12 cellular contexts compared by ENCODE assay signal in genomic region chr19:8459095-8459494, GRCh38. TPM values are rescaled to one million over a fixed set of nuclear protein-coding genes. Genes with fewer than 3 reads are reported as not detected.
DNase-seq lines count a peak whose midpoint lies in the region; ATAC-seq and TF ChIP-seq lines count a peak whose summit lies in the region.
"Had no signal": no experiment of that assay in that cellular context is flagged by ENCODE, and none has a peak within 500 bp of the region (broad histone marks: within the 10 kb centered on the region; RNA-seq: fewer than 3 reads in every experiment).

No MANE protein-coding gene starts in this region.

- no peak overlapping the region for H3K4ac ChIP-seq in mesenchymal stem cell (ENCODE audit: low read depth in 1 of 2, low read length in 2 of 2)
- no peak overlapping the region for H3K4ac ChIP-seq in trophoblast cell (ENCODE audit: low read depth, low read length)
- no peak overlapping the region for H3K4ac ChIP-seq in neuronal stem cell (ENCODE audit: low read length)

- H3K23ac ChIP-seq in mesenchymal stem cell (ENCODE audit: low read length in 2 of 2) (no peak overlapping the region), trophoblast cell (ENCODE audit: low read length) (no peak overlapping the region), neuronal stem cell (ENCODE audit: low read depth, low read length, poor library complexity) (no peak overlapping the region)

- no peaks in the 10 kb centered on the region for H3K9me3 ChIP-seq in RWPE2 (ENCODE audit: severe bottlenecking)
- H3K9me3 ChIP-seq in mesenchymal stem cell (ENCODE audit: control insufficient read depth, low read length): no peaks in the 10 kb centered on the region
- no peaks in the 10 kb centered on the region for H3K9me3 ChIP-seq in tibial artery
- H3K9me3 ChIP-seq in trophoblast cell (ENCODE audit: insufficient read depth, low read depth, low read length): no peaks in the 10 kb centered on the region
- no peaks in the 10 kb centered on the region for H3K9me3 ChIP-seq in neuronal stem cell (replicated peaks in 1 of 2; ENCODE audit: control insufficient read depth in 2 of 2, insufficient read depth in 1 of 2, low read depth in 1 of 2, low read length in 2 of 2)

- no peak overlapping the region for H4K8ac ChIP-seq in mesenchymal stem cell (ENCODE audit: low read length)
- H4K8ac ChIP-seq in trophoblast cell (ENCODE audit: low read depth, low read length): no peak overlapping the region
- H4K8ac ChIP-seq in neuronal stem cell (ENCODE audit: low read depth, low read length): no peak overlapping the region

- no peak overlapping the region for H2BK12ac ChIP-seq in mesenchymal stem cell (ENCODE audit: low read length in 2 of 2)
- H2BK12ac ChIP-seq in trophoblast cell (ENCODE audit: low read length): no peak overlapping the region
- no peak overlapping the region for H2BK12ac ChIP-seq in neuronal stem cell (ENCODE audit: low read length)

- H3K4me1 ChIP-seq in RWPE2 (ENCODE audit: insufficient read depth, poor library complexity, severe bottlenecking): peaks cover 30% of the 10 kb centered on the region
- H3K4me1 ChIP-seq in mesenchymal stem cell (ENCODE audit: control insufficient read depth, insufficient read depth, low read depth, low read length): peaks cover 15% of the 10 kb centered on the region
- H3K4me1 ChIP-seq in tibial artery: peaks cover 0 to 81% (median 60%) of the 10 kb centered on the region in 4 donors
- peaks cover 8 to 11% of the 10 kb centered on the region in 2 experiments for H3K4me1 ChIP-seq in trophoblast cell (ENCODE audit: control insufficient read depth in 1 of 2, insufficient read depth in 2 of 2, low read length in 2 of 2)
- peaks cover 0 to 4% of the 10 kb centered on the region in 2 donors for H3K4me1 ChIP-seq in neuronal stem cell (ENCODE audit: control insufficient read depth in 2 of 2, insufficient read depth in 1 of 2, low read depth in 1 of 2, low read length in 2 of 2)

- H2BK15ac ChIP-seq in mesenchymal stem cell (ENCODE audit: low read depth, poor library complexity, severe bottlenecking) (peak overlapping the region; percentile 37), neuronal stem cell (ENCODE audit: low read length) (no peak overlapping the region)

- H2AK5ac ChIP-seq in mesenchymal stem cell (ENCODE audit: low read length, severe bottlenecking): peak overlapping the region; percentile 89
- no peak overlapping the region for H2AK5ac ChIP-seq in trophoblast cell (ENCODE audit: low read length)
- no peak overlapping the region for H2AK5ac ChIP-seq in neuronal stem cell (ENCODE audit: low read depth, low read length)

- no peak overlapping the region for H3K4me2 ChIP-seq in mesenchymal stem cell (ENCODE audit: low read length, poor library complexity, severe bottlenecking)
- no peak overlapping the region for H3K4me2 ChIP-seq in trophoblast cell (ENCODE audit: low read length)
- H3K4me2 ChIP-seq in neuronal stem cell (ENCODE audit: insufficient read depth, low read length, poor library complexity, severe bottlenecking): no peak overlapping the region

- H3K4me3 ChIP-seq in RWPE2 (ENCODE audit: severe bottlenecking): no peak overlapping the region
- H3K4me3 ChIP-seq in choroid plexus epithelial cell (ENCODE audit: low read depth, low read length): no peak overlapping the region
- peak overlapping the region in 1 of 2 experiments; percentile 55 for H3K4me3 ChIP-seq in mesenchymal stem cell (ENCODE audit: insufficient read depth in 1 of 2, low read depth in 1 of 2, low read length in 2 of 2)
- H3K4me3 ChIP-seq in tibial artery: no peak overlapping the region
- H3K4me3 ChIP-seq in trophoblast cell (ENCODE audit: low read depth, low read length): no peak overlapping the region
- no peak overlapping the region for H3K4me3 ChIP-seq in neuronal stem cell (ENCODE audit: low read length in 2 of 2)

- DNase-seq in RWPE2 (ENCODE audit: low spot score) (no peak), choroid plexus epithelial cell (ENCODE audit: low read depth) (peak; percentile 41), mesenchymal stem cell (no peak), tibial artery (no peak), trophoblast cell (no peak), neuronal stem cell (ENCODE audit: low spot score) (no peak), H4 (ENCODE audit: low spot score) (no peak)
- DNase-seq: activated CD4-positive, alpha-beta T cell treated with anti-CD3 and anti-CD28 coated beads for 48 hours; foreskin keratinocyte; GOT3; NCI-H1417 treated with DMSO at 0.1 percent for 48 hours; stimulated activated CD4-positive, alpha-beta T cell treated with anti-CD3 and anti-CD28 coated beads, Interleukin-2, amount 100 ng/mL, for 48 hours had no signal

- H4K91ac ChIP-seq in mesenchymal stem cell (ENCODE audit: low read length): no peak overlapping the region
- no peak overlapping the region for H4K91ac ChIP-seq in trophoblast cell (ENCODE audit: low read depth, low read length)
- H4K91ac ChIP-seq in neuronal stem cell (ENCODE audit: low read depth, low read length, poor library complexity): no peak overlapping the region

- no peak overlapping the region for H3K14ac ChIP-seq in mesenchymal stem cell (ENCODE audit: low read length in 2 of 2)
- no peak overlapping the region for H3K14ac ChIP-seq in trophoblast cell (ENCODE audit: low read length)
- H3K14ac ChIP-seq in neuronal stem cell (ENCODE audit: low read length): no peak overlapping the region

- H3K79me1 ChIP-seq in mesenchymal stem cell (replicated peaks; ENCODE audit: low read length, poor library complexity, severe bottlenecking) (no peaks in the 10 kb centered on the region), trophoblast cell (ENCODE audit: low read length) (no peaks in the 10 kb centered on the region), neuronal stem cell (ENCODE audit: low read depth, low read length) (peaks cover 5% of the 10 kb centered on the region)

- TF ChIP-seq CTCF in RWPE2 (IDR thresholded peaks at IDR 0.05; ENCODE audit: poor library complexity, severe bottlenecking) (no peak), choroid plexus epithelial cell (conservative IDR thresholded peaks at IDR 0.05; ENCODE audit: low read depth, low read length) (peak; percentile 3), tibial artery (IDR thresholded peaks at IDR 0.05) (no peak)

- no peak overlapping the region for H2BK5ac ChIP-seq in mesenchymal stem cell (ENCODE audit: low read depth, low read length, poor library complexity, severe bottlenecking)
- H2BK5ac ChIP-seq in trophoblast cell (ENCODE audit: low read depth, low read length, poor library complexity): no peak overlapping the region
- no peak overlapping the region for H2BK5ac ChIP-seq in neuronal stem cell (ENCODE audit: low read length)

- intact Hi-C loops in tibial artery (cut with DNase I; ENCODE audit: low total_unique reads): no loop called here

- peaks cover 85% of the 10 kb centered on the region for H3K36me3 ChIP-seq in RWPE2 (ENCODE audit: low read depth)
- peaks cover 24 to 56% of the 10 kb centered on the region in 2 experiments for H3K36me3 ChIP-seq in mesenchymal stem cell (ENCODE audit: control insufficient read depth in 1 of 2, insufficient read depth in 2 of 2, low read depth in 1 of 2, low read length in 2 of 2)
- H3K36me3 ChIP-seq in tibial artery: peaks cover 8 to 31% (median 29%) of the 10 kb centered on the region in 3 donors
- peaks cover 22 to 35% of the 10 kb centered on the region in 2 experiments for H3K36me3 ChIP-seq in trophoblast cell (ENCODE audit: control insufficient read depth in 1 of 2, insufficient read depth in 2 of 2, low read length in 2 of 2)
- H3K36me3 ChIP-seq in neuronal stem cell (replicated peaks in 1 of 2; ENCODE audit: control insufficient read depth in 2 of 2, insufficient read depth in 2 of 2, low read length in 2 of 2): peaks cover 36 to 100% of the 10 kb centered on the region in 2 donors

- peaks cover 18% of the 10 kb centered on the region for H3K79me2 ChIP-seq in trophoblast cell (ENCODE audit: control insufficient read depth, insufficient read depth, low read length, poor library complexity)

- H3K27ac ChIP-seq in RWPE2 (ENCODE audit: poor library complexity, severe bottlenecking): peak overlapping the region; percentile 41
- H3K27ac ChIP-seq in mesenchymal stem cell (ENCODE audit: low read length, poor library complexity, severe bottlenecking): peak overlapping the region; percentile 83
- H3K27ac ChIP-seq in tibial artery: peak overlapping the region; percentile 53 to 64
- H3K27ac ChIP-seq in trophoblast cell (ENCODE audit: low read depth, low read length): no peak overlapping the region
- no peak overlapping the region for H3K27ac ChIP-seq in neuronal stem cell (replicated peaks; ENCODE audit: low read length)
- H3K27ac ChIP-seq: foreskin keratinocyte had no signal

- no peak overlapping the region for H2AFZ ChIP-seq in mesenchymal stem cell (ENCODE audit: low read depth, low read length)
- H2AFZ ChIP-seq in trophoblast cell (ENCODE audit: insufficient read depth, low read length, poor library complexity): no peak overlapping the region
- H2AFZ ChIP-seq in neuronal stem cell (ENCODE audit: low read length): no peak overlapping the region

- H4K12ac ChIP-seq in trophoblast cell (ENCODE audit: low read depth, low read length): no peak overlapping the region

- H3K9ac ChIP-seq in mesenchymal stem cell (ENCODE audit: low read length) (peak overlapping the region; percentile 82), trophoblast cell (ENCODE audit: low read length) (no peak overlapping the region), neuronal stem cell (ENCODE audit: low read depth, low read length, poor library complexity) (no peak overlapping the region)

- H2BK120ac ChIP-seq in mesenchymal stem cell (ENCODE audit: low read depth, low read length) (no peak overlapping the region), trophoblast cell (ENCODE audit: insufficient read depth, low read length, poor library complexity) (no peak overlapping the region), neuronal stem cell (ENCODE audit: low read depth, low read length) (no peak overlapping the region)

- 77% methylated on average over 7 of the region's 7 CpGs for WGBS in mesenchymal stem cell
- WGBS in trophoblast cell (ENCODE audit: extremely low coverage, insufficient coverage, insufficient read length): no CpG with 5 or more reads among the region's 7 CpGs
- WGBS in neuronal stem cell (ENCODE audit: extremely low coverage in 2 of 2, insufficient read length in 2 of 2, insufficient replicate concordance in 1 of 2), 2 donors: no CpG with 5 or more reads among the region's 7 CpGs

- H3K27me3 ChIP-seq in RWPE2 (ENCODE audit: insufficient read depth, poor library complexity, severe bottlenecking): no peaks in the 10 kb centered on the region
- no peaks in the 10 kb centered on the region for H3K27me3 ChIP-seq in mesenchymal stem cell (ENCODE audit: control insufficient read depth in 1 of 2, insufficient read depth in 1 of 2, low read length in 2 of 2)
- H3K27me3 ChIP-seq in tibial artery: no peaks in the 10 kb centered on the region
- no peaks in the 10 kb centered on the region for H3K27me3 ChIP-seq in trophoblast cell (ENCODE audit: insufficient read depth, low read length)
- H3K27me3 ChIP-seq in neuronal stem cell (ENCODE audit: control insufficient read depth in 3 of 3, insufficient read depth in 3 of 3, low read depth in 1 of 3, low read length in 3 of 3): no peaks in the 10 kb centered on the region
- H3K27me3 ChIP-seq: foreskin keratinocyte had no signal

- no peak overlapping the region for H3K18ac ChIP-seq in mesenchymal stem cell (ENCODE audit: low read depth in 1 of 2, low read length in 2 of 2)
- H3K18ac ChIP-seq in trophoblast cell (ENCODE audit: low read length): no peak overlapping the region
- no peak overlapping the region for H3K18ac ChIP-seq in neuronal stem cell (ENCODE audit: low read length)

- ATAC-seq in RWPE2 (ENCODE audit: low read depth): peak; percentile 40; the same call in 2 of the 3 replicates
- ATAC-seq: foreskin keratinocyte had no signal

RNA-seq across cellular contexts. Expression of gene HNRNPM, which starts 14.3 kb away (rescaled TPM):
- 84.5 TPM for polyA plus RNA-seq in mesenchymal stem cell (2013, experiment 1 of 2)
- polyA plus RNA-seq in mesenchymal stem cell (2013, experiment 2 of 2): 82.9 TPM
- 145 and 148 TPM in 2 replicates for polyA plus RNA-seq in trophoblast cell (2013)
- polyA plus RNA-seq in neuronal stem cell (2013, experiment 1 of 2): 112 TPM
- polyA plus RNA-seq in neuronal stem cell (2013, experiment 2 of 2): 111 TPM
- total RNA-seq in H4 (2014; rRNA removed; shearing (Covaris generic)): 60.8 and 75.1 TPM in 2 replicates

RNA-seq across cellular contexts. Expression of gene PRAM1, which starts 43.3 kb away (rescaled TPM):
- polyA plus RNA-seq in mesenchymal stem cell (2013, experiment 1 of 2): 0.03 TPM
- polyA plus RNA-seq in mesenchymal stem cell (2013, experiment 2 of 2): not detected
- 0.07 and 0.11 TPM in 2 replicates for polyA plus RNA-seq in trophoblast cell (2013)
- 1.2 TPM for polyA plus RNA-seq in neuronal stem cell (2013, experiment 1 of 2)
- polyA plus RNA-seq in neuronal stem cell (2013, experiment 2 of 2): 1.2 TPM
- not detected in 2 replicates for total RNA-seq in H4 (2014; rRNA removed; shearing (Covaris generic))
- total RNA-seq: foreskin keratinocyte had no signal
- polyA plus RNA-seq: foreskin keratinocyte had no signal

RNA-seq across cellular contexts. Expression of gene MARCHF2, which starts 46.0 kb away (rescaled TPM):
- polyA plus RNA-seq in mesenchymal stem cell (2013, experiment 1 of 2): 42.1 TPM
- polyA plus RNA-seq in mesenchymal stem cell (2013, experiment 2 of 2): 39.4 TPM
- polyA plus RNA-seq in trophoblast cell (2013): 22.2 and 22.7 TPM in 2 replicates
- polyA plus RNA-seq in neuronal stem cell (2013, experiment 1 of 2): 25.7 TPM
- 24.5 TPM for polyA plus RNA-seq in neuronal stem cell (2013, experiment 2 of 2)
- total RNA-seq in H4 (2014; rRNA removed; shearing (Covaris generic)): 28.0 and 30.6 TPM in 2 replicates

RNA-seq across cellular contexts. Expression of gene ZNF414, which starts 54.9 kb away (rescaled TPM):
- polyA plus RNA-seq in mesenchymal stem cell (2013, experiment 1 of 2): 21.2 TPM
- 19.1 TPM for polyA plus RNA-seq in mesenchymal stem cell (2013, experiment 2 of 2)
- polyA plus RNA-seq in trophoblast cell (2013): 17.6 TPM in 2 replicates
- 32.3 TPM for polyA plus RNA-seq in neuronal stem cell (2013, experiment 1 of 2)
- 33.4 TPM for polyA plus RNA-seq in neuronal stem cell (2013, experiment 2 of 2)
- total RNA-seq in H4 (2014; rRNA removed; shearing (Covaris generic)): 7.0 and 9.3 TPM in 2 replicates

Comparison
In these comparisons a context has a peak if more than half of its experiments do, and no peak if none do; other contexts are left out.
1. H3K27ac ChIP-seq: peak in RWPE2 (single experiment), mesenchymal stem cell (single experiment) and tibial artery (2 of 2); none in trophoblast cell (single experiment) and neuronal stem cell (single experiment).